ENCODE assay signal across 18 cellular contexts in genomic region chr7:7808626-7809025, GRCh38.
DNase-seq lines count a peak whose midpoint lies in the region; ATAC-seq, FAIRE-seq and TF ChIP-seq lines count a peak whose summit lies in the region.
"Had no signal": no experiment of that assay in that cellular context is flagged by ENCODE, and none has a peak within 500 bp of the region (broad histone marks: within the 10 kb centered on the region; RNA-seq: fewer than 3 reads in every experiment).

No MANE protein-coding gene starts in this region.

- peak; percentile 45 for FAIRE-seq in RCC 7860 (lab: Jason Lieb, UNC)
- FAIRE-seq: HTR-8/SVneo had no signal

- H3K4me1 Mint-ChIP-seq in glutamatergic neuron (ENCODE audit: low read depth, unreplicated experiment): peaks cover 8% of the 10 kb centered on the region

- H3K9me3 Mint-ChIP-seq in glutamatergic neuron (ENCODE audit: unreplicated experiment): no peaks in the 10 kb centered on the region
- H3K9me3 Mint-ChIP-seq: CD4-positive, alpha-beta T cell had no signal

- no peak overlapping the region for H3K4me3 Mint-ChIP-seq in glutamatergic neuron (ENCODE audit: unreplicated experiment)
- H3K4me3 Mint-ChIP-seq: CD4-positive, alpha-beta T cell had no signal

- no peaks in the 10 kb centered on the region for H3K36me3 Mint-ChIP-seq in glutamatergic neuron (ENCODE audit: unreplicated experiment)

- peaks cover 2% of the 10 kb centered on the region for H3K27me3 Mint-ChIP-seq in glutamatergic neuron (ENCODE audit: unreplicated experiment)
- H3K27me3 Mint-ChIP-seq: CD4-positive, alpha-beta T cell had no signal

- no peak for ATAC-seq in activated CD4-positive, CD25-positive, alpha-beta regulatory T cell treated with anti-CD3 and anti-CD28 coated beads, Interleukin-2, amount 50 U/mL, for 24 hours
- ATAC-seq: HCT116, Right ventricle myocardium inferior had no signal

- DNase-seq in NCI-H82 (lab: John Stamatoyannopoulos, UW) (peak; percentile 21), NCI-H82 treated with DMSO at 0.1 percent for 48 hours (lab: John Stamatoyannopoulos, UW; ENCODE audit: unreplicated experiment) (no peak), DMS 273 treated with DMSO at 0.1 percent for 48 hours (lab: John Stamatoyannopoulos, UW) (peak; percentile 74), RCC 7860 (ENCODE audit: low spot score) (no peak), glutamatergic neuron (no peak)
- no peak for DNase-seq in stimulated activated naive CD4-positive, alpha-beta T cell (lab: John Stamatoyannopoulos, UW)
- DNase-seq: CD4-positive, alpha-beta T cell; COR-L47; DMS153; GF-D8; GOT3; NCI-H187; NCI-H510A; NCI-H748 treated with DMSO at 0.1 percent for 48 hours had no signal

- no peak overlapping the region for H3K27ac Mint-ChIP-seq in glutamatergic neuron (ENCODE audit: unreplicated experiment)
- H3K27ac Mint-ChIP-seq: CD4-positive, alpha-beta T cell had no signal

- no peak for TF ChIP-seq CTCF in glutamatergic neuron (IDR thresholded peaks at IDR 0.05; ENCODE audit: partially characterized antibody, unreplicated experiment)

Comparison
In these comparisons a context has a peak if more than half of its experiments do, and no peak if none do; other contexts are left out.
1. DNase-seq: peak in NCI-H82 (single experiment) and DMS 273 treated with DMSO at 0.1 percent for 48 hours (single experiment); none in NCI-H82 treated with DMSO at 0.1 percent for 48 hours (single experiment), RCC 7860 (single experiment), stimulated activated naive CD4-positive, alpha-beta T cell (0 of 6) and glutamatergic neuron (single experiment).